6 cellular contexts compared by ENCODE assay signal in the genomic region with DNA sequence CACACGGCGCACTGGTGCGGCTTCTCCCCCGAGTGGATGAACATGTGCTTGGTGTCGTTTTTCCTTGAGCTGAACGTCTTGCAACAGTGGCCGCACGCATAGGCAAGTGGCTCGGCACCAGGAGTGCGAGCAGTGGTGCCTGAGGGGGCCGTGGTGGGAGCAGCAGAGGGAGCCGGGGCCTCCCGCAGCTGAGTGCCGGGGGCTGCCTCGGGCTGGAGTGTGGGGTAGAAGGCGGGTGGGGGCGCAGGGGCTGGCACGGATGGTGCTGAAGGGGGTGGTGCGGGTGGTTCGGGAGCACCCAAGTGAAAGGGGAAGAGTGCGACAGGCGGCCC.
DNase-seq lines count a peak whose midpoint lies in the region; ATAC-seq and TF ChIP-seq lines count a peak whose summit lies in the region.
"Not testable (repeated sequence)": the region's sequence is repeated elsewhere in the genome, so short reads cannot be mapped to it uniquely, and the experiment has no call there.

No MANE protein-coding gene starts in this region.

- not testable (repeated sequence) for BruUV-seq in HCT116 (replicated peaks; lab: Mats Ljungman, UMichigan)

- not testable (repeated sequence) for H3K9ac ChIP-seq in HCT116 (ENCODE audit: low read length)

- H4K20me1 ChIP-seq in HCT116 (ENCODE audit: insufficient read depth): not testable (repeated sequence)

- RAD21 ChIA-PET in HCT116 (lab: Charles Lee; ENCODE audit: low non-redundant PET in 1 of 2, low total read pairs in 2 of 2, uncharacterized antibody in 2 of 2, unreplicated experiment in 2 of 2): not testable (repeated sequence)

- WGBS in right cardiac atrium: no CpG with 5 or more reads among the region's 22 CpGs

- peak; percentile 23 for ATAC-seq in HCT116
- ATAC-seq in WTC11: peak; percentile 14
- peak; percentile 3 for ATAC-seq in activated naive CD8-positive, alpha-beta T cell treated with anti-CD3 and anti-CD28 coated beads, Interleukin-2, amount 50 U/mL, for 24 hours
- ATAC-seq in Right ventricle myocardium inferior: peak; percentile 15
- ATAC-seq in right cardiac atrium: peak; percentile 25 to 46
- ATAC-seq in naive thymus-derived CD8-positive, alpha-beta T cell: peak; percentile 22 to 26

- not testable (repeated sequence) for H3K27me3 ChIP-seq in HCT116 (ENCODE audit: insufficient read depth, low read length); right cardiac atrium (ENCODE audit: control insufficient read depth, insufficient read depth)

- H3K4me3 Mint-ChIP-seq in WTC11; activated naive CD8-positive, alpha-beta T cell treated with anti-CD3 and anti-CD28 coated beads, Interleukin-2, amount 50 U/mL, for 24 hours; naive thymus-derived CD8-positive, alpha-beta T cell: not testable (repeated sequence)

- not testable (repeated sequence) for H3K27ac Mint-ChIP-seq in WTC11; activated naive CD8-positive, alpha-beta T cell treated with anti-CD3 and anti-CD28 coated beads, Interleukin-2, amount 50 U/mL, for 24 hours; naive thymus-derived CD8-positive, alpha-beta T cell

- not testable (repeated sequence) for H3K9me3 ChIP-seq in HCT116 (ENCODE audit: control insufficient read depth in 1 of 2, insufficient read depth in 1 of 2, low read depth in 1 of 2, low read length in 2 of 2); right cardiac atrium (ENCODE audit: control insufficient read depth, low read length)

- H3K9me2 ChIP-seq in HCT116 (ENCODE audit: insufficient read depth): not testable (repeated sequence)

- H2AFZ ChIP-seq in HCT116 (ENCODE audit: low read depth, low read length, poor library complexity, severe bottlenecking): not testable (repeated sequence)

- H3K4me3 ChIP-seq in HCT116 (replicated peaks in 1 of 2; ENCODE audit: low read depth in 1 of 2, low read length in 2 of 2); right cardiac atrium (ENCODE audit: low read length): not testable (repeated sequence)

- not testable (repeated sequence) for H3K4me1 Mint-ChIP-seq in WTC11; activated naive CD8-positive, alpha-beta T cell treated with anti-CD3 and anti-CD28 coated beads, Interleukin-2, amount 50 U/mL, for 24 hours; naive thymus-derived CD8-positive, alpha-beta T cell

- DNase-seq in HCT116 (ENCODE audit: low read depth, low spot score); WTC11 (ENCODE audit: low spot score); activated naive CD8-positive, alpha-beta T cell treated with anti-CD3 and anti-CD28 coated beads, Interleukin-2, amount 50 U/mL, for 24 hours; Right ventricle myocardium inferior (ENCODE audit: missing footprints); right cardiac atrium; naive thymus-derived CD8-positive, alpha-beta T cell: not testable (repeated sequence)

- H3K27ac ChIP-seq in HCT116 (ENCODE audit: low read depth, low read length); right cardiac atrium (ENCODE audit: low read length): not testable (repeated sequence)

- H3K9me3 Mint-ChIP-seq in WTC11; activated naive CD8-positive, alpha-beta T cell treated with anti-CD3 and anti-CD28 coated beads, Interleukin-2, amount 50 U/mL, for 24 hours; naive thymus-derived CD8-positive, alpha-beta T cell: not testable (repeated sequence)

- not testable (repeated sequence) for H3K36me3 Mint-ChIP-seq in WTC11; activated naive CD8-positive, alpha-beta T cell treated with anti-CD3 and anti-CD28 coated beads, Interleukin-2, amount 50 U/mL, for 24 hours (ENCODE audit: low read depth); naive thymus-derived CD8-positive, alpha-beta T cell

- not testable (repeated sequence) for H3K27me3 Mint-ChIP-seq in WTC11 (ENCODE audit: low read depth); activated naive CD8-positive, alpha-beta T cell treated with anti-CD3 and anti-CD28 coated beads, Interleukin-2, amount 50 U/mL, for 24 hours; naive thymus-derived CD8-positive, alpha-beta T cell

- not testable (repeated sequence) for TF ChIP-seq RAD21 in HCT116 (IDR thresholded peaks at IDR 0.05; ENCODE audit: low read depth)

- H3K4me2 ChIP-seq in HCT116 (ENCODE audit: low read length): not testable (repeated sequence)

- intact Hi-C loops in HCT116 (cut with micrococcal nuclease); Right ventricle myocardium inferior (cut with DNase I); right cardiac atrium (cut with DNase I): not testable (repeated sequence)

- not testable (repeated sequence) for TF ChIP-seq CTCF in HCT116 (IDR thresholded peaks at IDR 0.05 in 2 of 3, conservative IDR thresholded peaks at IDR 0.05 in 1 of 3; ENCODE audit: borderline replicate concordance in 1 of 3, insufficient read depth in 1 of 3, low read depth in 2 of 3, low read length in 2 of 3); WTC11 (IDR thresholded peaks at IDR 0.05)

- TF ChIP-seq POLR2A in HCT116 (IDR thresholded peaks at IDR 0.05; ENCODE audit: borderline replicate concordance, extremely low read depth, insufficient read depth, insufficient read length): not testable (repeated sequence)

- H3K4me1 ChIP-seq in HCT116 (ENCODE audit: control insufficient read depth in 1 of 2, insufficient read depth in 2 of 2, low read length in 2 of 2); right cardiac atrium (ENCODE audit: control insufficient read depth, insufficient read depth, low read length): not testable (repeated sequence)

- H3K36me3 ChIP-seq in HCT116 (ENCODE audit: control insufficient read depth in 1 of 2, insufficient read depth in 2 of 2, low read length in 2 of 2): not testable (repeated sequence)

- CTCF ChIA-PET in HCT116 (lab: Charles Lee); WTC11 (lab: Charles Lee): not testable (repeated sequence)

- POLR2A ChIA-PET in HCT116 (lab: Charles Lee); WTC11 (lab: Charles Lee); naive thymus-derived CD8-positive, alpha-beta T cell (lab: Charles Lee): not testable (repeated sequence)

- not testable (repeated sequence) for H3K79me2 ChIP-seq in HCT116 (ENCODE audit: insufficient read depth, low read length)
